In genomic region chr2:109453596-109453995, GRCh38 we compare ENCODE assay signal across 19 cellular contexts.
"Had no signal": no experiment of that assay in that cellular context is flagged by ENCODE, and none has a peak within 500 bp of the region (broad histone marks: within the 10 kb centered on the region; RNA-seq: fewer than 3 reads in every experiment).

No MANE protein-coding gene starts in this region.

- DNase-seq: activated CD4-positive, alpha-beta memory T cell treated with anti-CD3 and anti-CD28 coated beads, Interleukin-2, amount 10 ng/mL, durations not matched to agents 7 days and 5 days; activated CD4-positive, alpha-beta T cell treated with anti-CD3 and anti-CD28 coated beads for 4 hours; activated CD4-positive, CD25-positive, alpha-beta regulatory T cell; brain microvascular endothelial cell; central memory CD4-positive, alpha-beta T cell; effector memory CD4-positive, alpha-beta T cell; foreskin melanocyte; left ventricle myocardium superior; mucosa of descending colon; small intestine; stimulated activated CD4-positive, alpha-beta T cell treated with anti-CD3 and anti-CD28 coated beads, Interleukin-15, amount 100 ng/mL, for 24 hours; stimulated activated naive CD4-positive, alpha-beta T cell had no signal

- H3K27ac ChIP-seq: adrenal gland, ascending aorta, brain microvascular endothelial cell, prostate gland, right atrium auricular region, SJSA1, thoracic aorta had no signal

- H3K36me3 ChIP-seq: adrenal gland, brain microvascular endothelial cell, prostate gland, right atrium auricular region had no signal

- H3K9me3 ChIP-seq: adrenal gland, ascending aorta, mucosa of descending colon, prostate gland, right atrium auricular region, SJSA1, thoracic aorta had no signal

- H3K27me3 ChIP-seq: adrenal gland, ascending aorta, brain microvascular endothelial cell, right atrium auricular region, SJSA1 had no signal

- H3K4me1 ChIP-seq: prostate gland had no signal

- ATAC-seq: esophagus mucosa, left ventricle myocardium superior, mucosa of descending colon had no signal

- H3K4me3 ChIP-seq: adrenal gland, ascending aorta, mucosa of descending colon, prostate gland, right atrium auricular region, SJSA1, thoracic aorta had no signal
